Comparison of ENCODE assay signal across 8 cellular contexts in genomic region chr4:56908206-56909082, GRCh38. TPM values are rescaled to one million over a fixed set of nuclear protein-coding genes. Genes with fewer than 3 reads are reported as not detected.
DNase-seq lines count a peak whose midpoint lies in the region; ATAC-seq and TF ChIP-seq lines count a peak whose summit lies in the region.

No MANE protein-coding gene starts in this region.

- WGBS in aorta, 2 donors = 0 to 1% methylated on average over 26 to 110 of the region's 110 CpGs

- TF ChIP-seq CTCF in BJ (IDR thresholded peaks at IDR 0.05; ENCODE audit: insufficient read depth, low read depth, low read length) = no peak
- TF ChIP-seq CTCF in SU-DHL-6 (IDR thresholded peaks at IDR 0.05; ENCODE audit: insufficient read depth, low read length, poor library complexity, severe bottlenecking) = no peak

- H3K9me3 ChIP-seq in SU-DHL-6 (ENCODE audit: insufficient read depth, low read length) (no peaks in the 10 kb centered on the region), aorta (ENCODE audit: control insufficient read depth, low read length) (no peaks in the 10 kb centered on the region)

- peak; percentile 60 for ATAC-seq in GM19395 (IDR thresholded peaks at IDR 0.05; ENCODE audit: unreplicated experiment)
- peak; percentile 58 for ATAC-seq in HG03520 (IDR thresholded peaks at IDR 0.05; ENCODE audit: unreplicated experiment)
- peak; percentile 83 for ATAC-seq in left ventricle myocardium superior
- ATAC-seq in aorta (ENCODE audit: low FRiP score) = peak; percentile 87

- H3F3A ChIP-seq in SU-DHL-6 (ENCODE audit: insufficient read depth) = peaks cover 12% of the 10 kb centered on the region; the same call in 1 of the 2 replicates

- H3K9me2 ChIP-seq in SU-DHL-6 (replicated peaks; ENCODE audit: insufficient read depth, low read length) = no peaks in the 10 kb centered on the region

- intact Hi-C loops in left ventricle myocardium superior (cut with micrococcal nuclease) (no loop called here), aorta (cut with DNase I) (loop anchor here (2.0 to 5.0 kb wide), 2 partner anchors 69 to 70 kb away; partner anchors contain the start of genes POLR2B (in 2 of the 2) and NOA1 (in 1 of the 2))

- DNase-seq in BJ (ENCODE audit: low read depth) (no peak), amniotic epithelial cell (ENCODE audit: low read depth) (peak; percentile 66), left ventricle myocardium superior (peak; percentile 79), renal cortical epithelial cell (ENCODE audit: low read depth) (peak; percentile 15), aorta (peak; percentile 82 to 93)

- peaks cover 6% of the 10 kb centered on the region for H3K27me3 ChIP-seq in BJ (ENCODE audit: control insufficient read depth, insufficient read depth, low read length)
- no peaks in the 10 kb centered on the region for H3K27me3 ChIP-seq in SU-DHL-6 (ENCODE audit: low read length)
- H3K27me3 ChIP-seq in aorta (ENCODE audit: control insufficient read depth in 1 of 2, insufficient read depth in 2 of 2, low read length in 1 of 2) = no peaks in the 10 kb centered on the region

- H3K4me1 ChIP-seq in aorta (ENCODE audit: control insufficient read depth in 1 of 2, insufficient read depth in 2 of 2, low read length in 2 of 2) = peaks cover 2 to 3% of the 10 kb centered on the region in 2 donors

- H2AFZ ChIP-seq in SU-DHL-6 (ENCODE audit: low read depth, low read length, severe bottlenecking) = no peak overlapping the region

- H4K20me1 ChIP-seq in SU-DHL-6 (ENCODE audit: low read depth, low read length) = no peaks in the 10 kb centered on the region

- H3K36me3 ChIP-seq in BJ (ENCODE audit: control insufficient read depth, insufficient read depth, low read length) = no peaks in the 10 kb centered on the region
- no peaks in the 10 kb centered on the region for H3K36me3 ChIP-seq in SU-DHL-6 (ENCODE audit: low read length)
- no peaks in the 10 kb centered on the region for H3K36me3 ChIP-seq in aorta (ENCODE audit: control insufficient read depth in 1 of 2, insufficient read depth in 2 of 2, low read length in 1 of 2)

- H3K79me2 ChIP-seq in SU-DHL-6 (ENCODE audit: insufficient read depth, low read length) = peaks cover 46% of the 10 kb centered on the region

- H3K27ac ChIP-seq in SU-DHL-6 (ENCODE audit: low read depth, low read length) (peak overlapping the region; percentile 89), aorta (ENCODE audit: low read depth in 1 of 2, low read length in 2 of 2) (peak overlapping the region; percentile 71 to 97)

- H3K4me3 ChIP-seq in BJ (ENCODE audit: low read depth, low read length) (peak overlapping the region; percentile 76), SU-DHL-6 (ENCODE audit: insufficient read depth, low read length, poor library complexity, severe bottlenecking) (peak overlapping the region; percentile 88), aorta (ENCODE audit: low read length in 2 of 2) (peak overlapping the region; percentile 82 to 94)

- peak overlapping the region; percentile 99 for H3K4me2 ChIP-seq in SU-DHL-6 (ENCODE audit: low read depth, low read length, poor library complexity, severe bottlenecking)

- POLR2A ChIA-PET in BJ (lab: Charles Lee) = interaction anchor here (0.7 kb wide), 1 partner anchor 44 kb away, joined by 4 read pairs; no protein-coding TSS in a partner anchor

- peak overlapping the region; percentile 88 for H3K9ac ChIP-seq in SU-DHL-6 (ENCODE audit: low read length)

- CTCF ChIA-PET in BJ (lab: Yijun Ruan, JAX) = interaction anchor here (1.0 kb wide), 1 partner anchor 92 kb away, joined by 3 read pairs; no protein-coding TSS in a partner anchor

RNA-seq across cellular contexts. Expression of gene REST, which starts 0.7 kb away (rescaled TPM):
- 13.2 and 22.1 TPM in 2 replicates for polyA plus RNA-seq in BJ (2011; rRNA removed)
- polyA minus RNA-seq in BJ (2011; rRNA and poly(A)+ RNA removed) = 24.1 and 41.4 TPM in 2 replicates
- total RNA-seq in left ventricle myocardium superior = 24.2 TPM
- 32.5 and 71.8 TPM in 2 replicates for total RNA-seq in renal cortical epithelial cell
- 10 to 100 TPM; 33.5 to 39.1 TPM for total RNA-seq in aorta
- 1 to 10 TPM; 5.7 to 6.8 TPM for polyA plus RNA-seq in aorta
